In the genomic region with DNA sequence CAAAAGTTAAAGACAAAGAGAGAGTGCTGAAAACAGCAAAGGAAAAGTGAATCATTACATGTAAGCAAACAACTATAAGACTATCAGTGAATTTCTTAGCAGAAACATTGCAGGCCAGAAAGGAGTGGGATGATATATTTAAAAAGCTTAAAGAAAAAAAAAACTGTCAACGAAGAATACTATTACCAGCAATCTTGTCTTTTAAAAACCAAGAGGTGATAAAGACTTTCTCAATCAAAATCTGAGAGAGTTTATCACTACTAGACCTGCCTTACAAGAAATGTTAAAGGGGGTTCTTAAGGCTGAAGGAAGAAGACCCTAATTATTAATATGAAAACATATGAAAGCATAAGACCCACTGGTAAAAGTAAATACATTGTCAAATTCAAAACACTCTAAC, we compare ENCODE assay signal across 28 cellular contexts.
"Had no signal": no experiment of that assay in that cellular context is flagged by ENCODE, and none has a peak within 500 bp of the region (broad histone marks: within the 10 kb centered on the region; RNA-seq: fewer than 3 reads in every experiment).

No MANE protein-coding gene starts in this region.

- H3K9ac ChIP-seq: parathyroid adenoma had no signal

- H3K9me3 ChIP-seq: right lobe of liver, thyroid gland had no signal

- H3K4me1 ChIP-seq: parathyroid adenoma, psoas muscle, right lobe of liver, sigmoid colon, stomach, thyroid gland, tibial nerve, upper lobe of left lung, vagina had no signal

- H3K36me3 ChIP-seq: ovary, right lobe of liver, sigmoid colon, thoracic aorta, thyroid gland, tibial nerve, upper lobe of left lung had no signal

- H2AFZ ChIP-seq: parathyroid adenoma had no signal

- H3K4me3 Mint-ChIP-seq: natural killer cell treated with Interleukin-12 subunit alpha and Interleukin-12 subunit beta and Interleukin-15 and Interleukin-18, amount 100 ng/mL, for 72 hours; nephron progenitor cell; neural crest cell; stimulated activated effector memory CD8-positive, alpha-beta T cell treated with anti-CD3 and anti-CD28 coated beads, Interleukin-12 subunit alpha, Interleukin-12 subunit beta, amount 100 ng/mL, for 72 hours; stimulated activated naive B cell treated with anti-CD40 and anti-IgM and Interleukin-4, amounts not matched to agents 10 μg/mL and 1 μg/mL and 100 μg/mL, for 72 hours; stimulated activated naive CD8-positive, alpha-beta T cell treated with anti-CD3 and anti-CD28 coated beads, Interleukin-15, Interleukin-2, amounts not matched to agents 100 ng/mL and 50 ng/mL, for 24 hours had no signal

- H3K4me1 Mint-ChIP-seq: nephron progenitor cell; neural crest cell; stimulated activated effector memory CD8-positive, alpha-beta T cell treated with anti-CD3 and anti-CD28 coated beads, Interleukin-12 subunit alpha, Interleukin-12 subunit beta, amount 100 ng/mL, for 72 hours; stimulated activated naive B cell treated with anti-CD40 and anti-IgM and Interleukin-4, amounts not matched to agents 10 μg/mL and 1 μg/mL and 100 μg/mL, for 72 hours had no signal

- H3K27me3 Mint-ChIP-seq: progenitor cell of endocrine pancreas; stimulated activated naive B cell treated with anti-CD40 and anti-IgM and Interleukin-4, amounts not matched to agents 10 μg/mL and 1 μg/mL and 100 μg/mL, for 72 hours; stimulated activated naive CD8-positive, alpha-beta T cell treated with anti-CD3 and anti-CD28 coated beads, Interleukin-15, Interleukin-2, amounts not matched to agents 100 ng/mL and 50 ng/mL, for 24 hours had no signal

- H3K27me3 ChIP-seq: ovary, right lobe of liver, sigmoid colon, stomach, thyroid gland, tibial nerve, upper lobe of left lung, vagina had no signal

- H3K27ac Mint-ChIP-seq: natural killer cell treated with Interleukin-12 subunit alpha and Interleukin-12 subunit beta and Interleukin-15 and Interleukin-18, amount 100 ng/mL, for 72 hours; nephron progenitor cell; progenitor cell of endocrine pancreas; stimulated activated effector memory CD8-positive, alpha-beta T cell treated with anti-CD3 and anti-CD28 coated beads, Interleukin-12 subunit alpha, Interleukin-12 subunit beta, amount 100 ng/mL, for 72 hours; stimulated activated naive B cell treated with anti-CD40 and anti-IgM and Interleukin-4, amounts not matched to agents 10 μg/mL and 1 μg/mL and 100 μg/mL, for 72 hours; stimulated activated naive CD8-positive, alpha-beta T cell treated with anti-CD3 and anti-CD28 coated beads, Interleukin-15, Interleukin-2, amounts not matched to agents 100 ng/mL and 50 ng/mL, for 24 hours had no signal

- H3K4me3 ChIP-seq: ovary, psoas muscle, right lobe of liver, sigmoid colon, stomach, thoracic aorta, thyroid gland, tibial nerve, upper lobe of left lung, vagina had no signal

- H3K36me3 Mint-ChIP-seq: stimulated activated effector memory CD8-positive, alpha-beta T cell treated with anti-CD3 and anti-CD28 coated beads, Interleukin-12 subunit alpha, Interleukin-12 subunit beta, amount 100 ng/mL, for 72 hours had no signal

- DNase-seq: nephron progenitor cell; occipital lobe; ovary; posterior cingulate gyrus; psoas muscle; right cardiac atrium; right lobe of liver; sigmoid colon; small intestine; stimulated activated CD4-positive, alpha-beta T cell treated with anti-CD3 and anti-CD28 coated beads, Interleukin-15, amount 100 ng/mL, for 24 hours; stimulated activated CD4-positive, alpha-beta T cell treated with anti-CD3 and anti-CD28 coated beads, Interleukin-2, amount 100 ng/mL, for 24 hours; stimulated activated CD4-positive, alpha-beta T cell treated with anti-CD3 and anti-CD28 coated beads, Interleukin-2, amount 100 ng/mL, for 48 hours; stimulated activated CD4-positive, alpha-beta T cell treated with anti-CD3 and anti-CD28 coated beads, Interleukin-4, amount 100 ng/mL, for 24 hours; stimulated activated naive B cell treated with anti-CD40 and anti-IgM and Interleukin-4, amounts not matched to agents 10 μg/mL and 1 μg/mL and 100 μg/mL, for 72 hours; stimulated activated naive CD4-positive, alpha-beta T cell treated with Interleukin-2 at 50 U/mL for 16 hours; stomach; thyroid gland; trophoblast cell; upper lobe of left lung had no signal

- H3K27ac ChIP-seq: ovary, parathyroid adenoma, psoas muscle, right lobe of liver, sigmoid colon, stomach, thoracic aorta, thyroid gland, tibial nerve, upper lobe of left lung, vagina had no signal
